ENCODE assay signal across 9 cellular contexts in genomic region chr10:50416181-50416824, GRCh38.
DNase-seq lines count a peak whose midpoint lies in the region; ATAC-seq and TF ChIP-seq lines count a peak whose summit lies in the region.
"Had no signal": no experiment of that assay in that cellular context is flagged by ENCODE, and none has a peak within 500 bp of the region (broad histone marks: within the 10 kb centered on the region; RNA-seq: fewer than 3 reads in every experiment).

No MANE protein-coding gene starts in this region.

- intact Hi-C loops in esophagus muscularis mucosa (cut with DNase I), result loop anchor here (5.0 kb wide), 4 partner anchors 44 to 206 kb away; partner anchors contain the start of gene SGMS1

- no peak for TF ChIP-seq POLR2A in esophagus muscularis mucosa (IDR thresholded peaks at IDR 0.05; ENCODE audit: low read depth)

- H3K9me3 ChIP-seq in esophagus muscularis mucosa, result no peaks in the 10 kb centered on the region

- TF ChIP-seq EP300 in esophagus muscularis mucosa (IDR thresholded peaks at IDR 0.05), result no peak

- H3K9ac ChIP-seq in rectal smooth muscle tissue (ENCODE audit: low read length), result no peak overlapping the region

- no peak overlapping the region for H3K27ac ChIP-seq in esophagus muscularis mucosa (replicated peaks in 1 of 4)
- H3K27ac ChIP-seq in rectal smooth muscle tissue (ENCODE audit: low read depth, low read length), result no peak overlapping the region
- H3K27ac ChIP-seq: coronary artery had no signal

- peak; percentile 40 for DNase-seq in D341Med (ENCODE audit: low spot score)
- peak; percentile 10 to 17 for DNase-seq in Kasumi-1 (lab: John Stamatoyannopoulos, UW)
- DNase-seq in esophagus muscularis mucosa (ENCODE audit: extremely low spot score), result no peak
- no peak for DNase-seq in hepatic stellate cell (ENCODE audit: low spot score)
- DNase-seq in NCI-H1105 treated with DMSO at 0.1 percent for 48 hours (lab: John Stamatoyannopoulos, UW), result no peak

- no peaks in the 10 kb centered on the region for H3K27me3 ChIP-seq in esophagus muscularis mucosa
- H3K27me3 ChIP-seq in rectal smooth muscle tissue (ENCODE audit: control insufficient read depth, insufficient read depth, low read length), result no peaks in the 10 kb centered on the region

- no peak for ATAC-seq in HG03571 (IDR thresholded peaks at IDR 0.05; ENCODE audit: unreplicated experiment)
- ATAC-seq in GM19395 (IDR thresholded peaks at IDR 0.05; ENCODE audit: unreplicated experiment), result no peak

- TF ChIP-seq CTCF in esophagus muscularis mucosa (IDR thresholded peaks at IDR 0.05), result no peak

- no peaks in the 10 kb centered on the region for H3K36me3 ChIP-seq in esophagus muscularis mucosa
- no peaks in the 10 kb centered on the region for H3K36me3 ChIP-seq in rectal smooth muscle tissue (ENCODE audit: control insufficient read depth, insufficient read depth, low read length)

- H3K4me3 ChIP-seq in esophagus muscularis mucosa, result peak overlapping the region in 3 of 4 donors; percentile 4 to 89 (median 76)
- peak overlapping the region; percentile 10 for H3K4me3 ChIP-seq in rectal smooth muscle tissue (ENCODE audit: low read length)

- 46% methylated on average over 2 of the region's 2 CpGs for WGBS in esophagus muscularis mucosa

- H3K4me1 ChIP-seq in esophagus muscularis mucosa (peaks cover 23 to 51% (median 28%) of the 10 kb centered on the region in 4 donors), rectal smooth muscle tissue (ENCODE audit: control insufficient read depth, insufficient read depth, low read length) (peaks cover 7% of the 10 kb centered on the region)

Comparison
In these comparisons a context has a peak if more than half of its experiments do, and no peak if none do; other contexts are left out.
1. DNase-seq: peak in D341Med (single experiment) and Kasumi-1 (2 of 2); none in esophagus muscularis mucosa (single experiment), hepatic stellate cell (single experiment) and NCI-H1105 treated with DMSO at 0.1 percent for 48 hours (single experiment).